ENCODE assay signal across 28 cellular contexts in the genomic region with DNA sequence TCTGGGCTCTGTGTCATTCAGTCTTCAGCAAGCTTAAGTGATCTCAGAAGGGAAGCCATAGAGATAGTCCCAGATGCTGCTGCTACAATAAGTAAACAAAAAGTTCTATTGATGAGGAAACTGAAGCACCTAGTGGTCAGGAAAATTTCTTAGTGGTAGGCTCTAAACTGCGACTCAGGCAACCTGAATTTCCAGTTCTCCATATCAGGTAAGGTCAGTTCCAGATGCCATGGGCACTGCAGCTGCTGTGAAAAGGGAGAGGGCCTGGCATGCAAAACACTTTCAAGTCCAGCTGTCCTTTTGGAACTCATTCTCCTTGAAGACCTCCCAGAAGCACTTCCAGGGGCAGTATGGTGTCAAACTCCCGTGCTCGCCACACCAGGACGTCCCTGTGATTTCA. TPM values are rescaled to one million over a fixed set of nuclear protein-coding genes. Genes with fewer than 3 reads are reported as not detected.
DNase-seq lines count a peak whose midpoint lies in the region; TF ChIP-seq lines count a peak whose summit lies in the region.
"Had no signal": no experiment of that assay in that cellular context is flagged by ENCODE, and none has a peak within 500 bp of the region (broad histone marks: within the 10 kb centered on the region; RNA-seq: fewer than 3 reads in every experiment).

No MANE protein-coding gene starts in this region.

- TF ChIP-seq CTCF in RWPE1 (conservative IDR thresholded peaks at IDR 0.05; ENCODE audit: low read depth), result no peak

- CTCF ChIA-PET in RWPE1 (lab: Yijun Ruan, JAX), result interaction anchor here (1.0 kb wide), 1 partner anchor 18 kb away, joined by 5 read pairs; no protein-coding TSS in a partner anchor

- H3K27ac ChIP-seq in RWPE1, result no peak overlapping the region
- H3K27ac ChIP-seq: BLaER1, HL-60, Peyer's patch, SK-N-MC had no signal

- peak; percentile 55 for DNase-seq in DMS53 (lab: John Stamatoyannopoulos, UW)
- DNase-seq in HPDE6-E6E7 (ENCODE audit: extremely low spot score), result peak; percentile 10
- DNase-seq in RWPE1 (ENCODE audit: low spot score), result peak; percentile 5
- peak; percentile 32 for DNase-seq in myocyte (ENCODE audit: low read depth)
- no peak for DNase-seq in NCI-H128 (lab: John Stamatoyannopoulos, UW; ENCODE audit: unreplicated experiment)
- DNase-seq in NCI-H1092 (lab: John Stamatoyannopoulos, UW), result no peak
- DNase-seq in ACHN, result no peak
- DNase-seq: CD4-positive, CD25-positive, alpha-beta regulatory T cell; DMS79; GF-D8; MV-4-11; NCI-H1105 treated with DMSO at 0.1 percent for 48 hours; NCI-H1694; NCI-H2029 treated with DMSO at 0.1 percent for 48 hours; NCI-H446 treated with DMSO at 0.1 percent for 48 hours; NCI-H69; Peyer's patch; SIG-M5 had no signal

- POLR2A ChIA-PET in RWPE1 (lab: Yijun Ruan, JAX; ENCODE audit: low non-redundant PET), result no interaction called here

- in situ Hi-C loops in ACHN (cut with HindIII; ENCODE audit: low pct_ligation_motif_present, low pct_unique_long_range_greater_than_20kb, low sequenced_read_pairs), result no loop called here

RNA-seq across cellular contexts. Expression of a gene that starts 46.2 kb away (rescaled TPM):
- total RNA-seq in myocyte, result not detected in 2 replicates
- polyA plus RNA-seq in myocyte (2012), result not detected
- total RNA-seq: A172; CD4-positive, CD25-positive, alpha-beta regulatory T cell; H4; HT1080; K562; LHCN-M2; MCF 10A had no signal
- polyA plus RNA-seq: AG04450; CD4-positive, CD25-positive, alpha-beta regulatory T cell; K562 had no signal

Comparison
In these comparisons a context has a peak if more than half of its experiments do, and no peak if none do; other contexts are left out.
1. DNase-seq: peak in DMS53 (single experiment), HPDE6-E6E7 (single experiment), RWPE1 (single experiment) and myocyte (single experiment); none in NCI-H128 (single experiment), NCI-H1092 (single experiment) and ACHN (single experiment).